12 cellular contexts compared by ENCODE assay signal in the genomic region with DNA sequence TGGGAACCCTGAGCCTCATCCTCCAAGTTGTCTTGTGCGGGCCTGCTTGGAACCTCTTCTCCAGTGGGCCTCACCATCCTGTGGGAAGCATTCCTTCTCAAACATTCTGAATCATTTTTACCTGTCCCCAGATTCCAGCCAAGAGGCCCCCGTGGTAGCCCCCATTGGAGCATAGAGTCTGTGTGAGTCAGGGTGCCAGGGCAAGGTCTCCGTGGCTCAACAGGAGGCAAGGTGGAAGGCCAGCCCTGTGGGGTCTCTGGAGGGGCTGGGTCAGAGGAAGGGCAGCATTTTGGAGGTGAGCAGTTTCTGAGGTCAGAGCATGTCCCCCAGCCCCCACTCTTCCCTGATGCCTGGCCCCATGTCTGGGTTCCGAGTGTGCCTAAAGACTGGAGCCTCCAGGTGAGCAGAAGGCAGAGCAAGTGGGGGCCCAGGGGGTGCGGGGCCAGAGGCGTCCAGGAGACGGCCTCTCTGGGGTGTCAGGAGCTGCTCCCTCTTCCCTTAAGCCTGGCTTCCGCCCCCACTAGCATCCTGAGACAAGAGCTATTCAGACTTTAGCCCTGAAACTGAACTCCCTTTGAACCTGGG. TPM values are rescaled to one million over a fixed set of nuclear protein-coding genes. Genes with fewer than 3 reads are reported as not detected.
"Had no signal": no experiment of that assay in that cellular context is flagged by ENCODE, and none has a peak within 500 bp of the region (broad histone marks: within the 10 kb centered on the region; RNA-seq: fewer than 3 reads in every experiment).

No MANE protein-coding gene starts in this region.

- H3K4me3 Mint-ChIP-seq: activated B cell treated with CpG ODN at 0.5 μM for 24 hours; activated CD4-positive, alpha-beta T cell treated with anti-CD3 and anti-CD28 coated beads, Interleukin-2, amount 10 ng/mL, durations not matched to agents 24 days and 14 days; stimulated activated effector memory CD8-positive, alpha-beta T cell treated with anti-CD3 and anti-CD28 coated beads, Interleukin-12 subunit alpha, Interleukin-12 subunit beta, amount 100 ng/mL, for 72 hours had no signal

- H3K27ac Mint-ChIP-seq: activated B cell treated with CpG ODN at 0.5 μM for 24 hours; activated CD4-positive, alpha-beta T cell treated with anti-CD3 and anti-CD28 coated beads, Interleukin-2, amount 10 ng/mL, durations not matched to agents 24 days and 14 days; stimulated activated effector memory CD8-positive, alpha-beta T cell treated with anti-CD3 and anti-CD28 coated beads, Interleukin-12 subunit alpha, Interleukin-12 subunit beta, amount 100 ng/mL, for 72 hours had no signal

- ATAC-seq: stimulated activated effector memory CD8-positive, alpha-beta T cell treated with anti-CD3 and anti-CD28 coated beads, Interleukin-12 subunit alpha, Interleukin-12 subunit beta, amount 100 ng/mL, for 72 hours had no signal

- H3K4me1 Mint-ChIP-seq: activated CD4-positive, alpha-beta T cell treated with anti-CD3 and anti-CD28 coated beads, Interleukin-2, amount 10 ng/mL, durations not matched to agents 24 days and 14 days; stimulated activated effector memory CD8-positive, alpha-beta T cell treated with anti-CD3 and anti-CD28 coated beads, Interleukin-12 subunit alpha, Interleukin-12 subunit beta, amount 100 ng/mL, for 72 hours had no signal

- DNase-seq: activated B cell treated with CpG ODN at 0.5 μM for 24 hours; activated CD4-positive, alpha-beta T cell treated with anti-CD3 and anti-CD28 coated beads, Interleukin-2, amount 10 ng/mL, durations not matched to agents 24 days and 14 days; activated CD8-positive, alpha-beta memory T cell treated with anti-CD3 and anti-CD28 coated beads for 24 hours; activated naive CD4-positive, alpha-beta T cell; hypothalamus; kidney glomerular epithelial cell; stimulated activated CD4-positive, alpha-beta T cell treated with anti-CD3 and anti-CD28 coated beads, Interleukin-12 subunit alpha, Interleukin-12 subunit beta, amount 100 ng/mL, for 4 hours; stimulated activated CD4-positive, alpha-beta T cell treated with anti-CD3 and anti-CD28 coated beads, Interleukin-2, amount 100 ng/mL, for 24 hours; T-helper 2 cell had no signal

- H3K36me3 Mint-ChIP-seq: stimulated activated effector memory CD8-positive, alpha-beta T cell treated with anti-CD3 and anti-CD28 coated beads, Interleukin-12 subunit alpha, Interleukin-12 subunit beta, amount 100 ng/mL, for 72 hours had no signal

- H3K9me3 Mint-ChIP-seq: activated B cell treated with CpG ODN at 0.5 μM for 24 hours; activated CD4-positive, alpha-beta T cell treated with anti-CD3 and anti-CD28 coated beads, Interleukin-2, amount 10 ng/mL, durations not matched to agents 24 days and 14 days; stimulated activated effector memory CD8-positive, alpha-beta T cell treated with anti-CD3 and anti-CD28 coated beads, Interleukin-12 subunit alpha, Interleukin-12 subunit beta, amount 100 ng/mL, for 72 hours had no signal

RNA-seq across cellular contexts. Expression of gene CACNA1B, which starts 2.1 kb away (rescaled TPM):
- total RNA-seq: activated CD4-positive, alpha-beta T cell treated with anti-CD3 and anti-CD28 coated beads, Interleukin-2, amount 10 ng/mL, durations not matched to agents 24 days and 14 days; esophagus mucosa had no signal
- polyA plus RNA-seq: liver had no signal
